ENCODE assay signal across 8 cellular contexts in genomic region chr17:1715803-1716075, GRCh38. TPM values are rescaled to one million over a fixed set of nuclear protein-coding genes. Genes with fewer than 3 reads are reported as not detected.
DNase-seq lines count a peak whose midpoint lies in the region; ATAC-seq and TF ChIP-seq lines count a peak whose summit lies in the region.

No MANE protein-coding gene starts in this region.

- peak overlapping the region; percentile 88 for H3K27ac Mint-ChIP-seq in T-helper 2 cell treated with Interferon-gamma antibody and Interleukin-4, amounts not matched to agents 5 μg/mL and 100 μg/mL, for 36 hours

- intact Hi-C loops in adrenal gland (cut with DNase I), result no loop called here
- intact Hi-C loops in left lung (cut with DNase I), result no loop called here
- intact Hi-C loops in testis (cut with DNase I; ENCODE audit: low total_unique reads), result no loop called here

- ATAC-seq in left lung (no peak), HG03432 (IDR thresholded peaks at IDR 0.05; ENCODE audit: unreplicated experiment) (no peak), GM19397 (IDR thresholded peaks at IDR 0.05; ENCODE audit: unreplicated experiment) (no peak), GM19351 (IDR thresholded peaks at IDR 0.05; ENCODE audit: unreplicated experiment) (no peak)

- H3K4me1 Mint-ChIP-seq in T-helper 2 cell treated with Interferon-gamma antibody and Interleukin-4, amounts not matched to agents 5 μg/mL and 100 μg/mL, for 36 hours (ENCODE audit: low read depth), result peaks cover 20% of the 10 kb centered on the region

- H3K9me3 ChIP-seq in adrenal gland (replicated peaks in 1 of 3) (no peaks in the 10 kb centered on the region), left lung (no peaks in the 10 kb centered on the region), testis (no peaks in the 10 kb centered on the region)

- WGBS in adrenal gland, 4 donors, result 0 to 1% methylated on average over 22 to 23 of the region's 23 CpGs; no CpG with 5 or more reads in 2 of the 4 donors
- 0% methylated on average over 8 of the region's 23 CpGs; no CpG with 5 or more reads in 1 of the 2 donors for WGBS in testis, 2 donors

- TF ChIP-seq POLR2A in adrenal gland (IDR thresholded peaks at IDR 0.05) (no peak), testis (IDR thresholded peaks at IDR 0.05) (no peak)

- no peaks in the 10 kb centered on the region for H3K9me3 Mint-ChIP-seq in T-helper 2 cell treated with Interferon-gamma antibody and Interleukin-4, amounts not matched to agents 5 μg/mL and 100 μg/mL, for 36 hours

- peaks cover 13% of the 10 kb centered on the region for H3K36me3 Mint-ChIP-seq in T-helper 2 cell treated with Interferon-gamma antibody and Interleukin-4, amounts not matched to agents 5 μg/mL and 100 μg/mL, for 36 hours (ENCODE audit: low read depth)

- peak overlapping the region; percentile 98 for H3K4me3 Mint-ChIP-seq in T-helper 2 cell treated with Interferon-gamma antibody and Interleukin-4, amounts not matched to agents 5 μg/mL and 100 μg/mL, for 36 hours

- no peak for TF ChIP-seq CTCF in adrenal gland (IDR thresholded peaks at IDR 0.05)
- TF ChIP-seq CTCF in left lung (IDR thresholded peaks at IDR 0.05), result no peak
- TF ChIP-seq CTCF in testis (IDR thresholded peaks at IDR 0.05), result no peak

- H3K27ac ChIP-seq in adrenal gland (peak overlapping the region; percentile 94 to 100 (median 100)), left lung (peak overlapping the region; percentile 96), testis (peak overlapping the region; percentile 97 to 99)

- DNase-seq in T-helper 2 cell treated with Interferon-gamma antibody and Interleukin-4, amounts not matched to agents 5 μg/mL and 100 μg/mL, for 36 hours (ENCODE audit: low spot score), result no peak
- no peak for DNase-seq in T-helper 2 cell
- no peak for DNase-seq in adrenal gland
- DNase-seq in left lung, result no peak
- no peak for DNase-seq in testis

- H3K27me3 ChIP-seq in adrenal gland, result no peaks in the 10 kb centered on the region
- peaks cover 0 to under 1% of the 10 kb centered on the region in 2 donors for H3K27me3 ChIP-seq in left lung
- no peaks in the 10 kb centered on the region for H3K27me3 ChIP-seq in testis

- peaks cover 23 to 48% of the 10 kb centered on the region in 2 donors for H3K4me1 ChIP-seq in adrenal gland (replicated peaks in 1 of 2)
- H3K4me1 ChIP-seq in left lung, result peaks cover 41 to 69% of the 10 kb centered on the region in 2 donors
- H3K4me1 ChIP-seq in testis, result peaks cover 42% of the 10 kb centered on the region

- H3K4me3 ChIP-seq in adrenal gland, result peak overlapping the region; percentile 86 to 100 (median 95)
- peak overlapping the region; percentile 95 to 97 for H3K4me3 ChIP-seq in left lung
- peak overlapping the region; percentile 99 to 100 for H3K4me3 ChIP-seq in testis

- H3K27me3 Mint-ChIP-seq in T-helper 2 cell treated with Interferon-gamma antibody and Interleukin-4, amounts not matched to agents 5 μg/mL and 100 μg/mL, for 36 hours (ENCODE audit: low read depth), result peaks cover 24% of the 10 kb centered on the region

- H3K36me3 ChIP-seq in adrenal gland (replicated peaks in 1 of 2) (peaks cover 0 to 27% of the 10 kb centered on the region in 2 donors), left lung (peaks cover 0 to 36% of the 10 kb centered on the region in 2 donors), testis (ENCODE audit: low read depth, missing control alignments) (no peaks in the 10 kb centered on the region)

RNA-seq across cellular contexts. Expression of gene TLCD2, which starts 5.6 kb away (rescaled TPM):
- total RNA-seq in adrenal gland (10 to 100 TPM in 5 of 8 donors, 1 to 10 TPM in 3; 6.8 to 48.7 (median 11.4) TPM), left lung (10 to 100 TPM in 1 of 2 donors, 1 to 10 TPM in 1; 7.3 to 14.4 TPM), testis (1 to 10 TPM; 1.2 to 2.0 TPM)
- polyA plus RNA-seq in adrenal gland (10 to 100 TPM in 1 of 3 donors, 1 to 10 TPM in 2; 4.3 to 58.8 (median 7.2) TPM), testis (ENCODE audit: insufficient read depth, low read depth, low replicate concordance) (1.1 TPM)

RNA-seq across cellular contexts. Expression of gene WDR81, which starts 8.8 kb away (rescaled TPM):
- total RNA-seq in adrenal gland, result 10 to 100 TPM; 28.0 to 88.8 (median 44.6) TPM
- polyA plus RNA-seq in adrenal gland, result 10 to 100 TPM in 2 of 3 donors, 1 to 10 TPM in 1; 4.9 to 52.3 (median 20.2) TPM
- 10 to 100 TPM; 31.8 to 44.2 TPM for total RNA-seq in left lung
- 10 to 100 TPM; 58.4 to 71.4 TPM for total RNA-seq in testis
- 16.9 TPM for polyA plus RNA-seq in testis (ENCODE audit: insufficient read depth, low read depth, low replicate concordance)

RNA-seq across cellular contexts. Expression of gene SERPINF2, which starts 26.9 kb away (rescaled TPM):
- total RNA-seq in adrenal gland, result 1 to 10 TPM; 1.3 to 3.7 (median 2.4) TPM
- 1 to 10 TPM in 2 of 3 donors, under 1 TPM in 1; 0.59 to 6.4 (median 5.2) TPM for polyA plus RNA-seq in adrenal gland
- 10 to 100 TPM in 1 of 2 donors, 1 to 10 TPM in 1; 4.2 to 32.6 TPM for total RNA-seq in left lung
- 10 to 100 TPM; 31.7 to 41.9 TPM for total RNA-seq in testis
- 15.3 TPM for polyA plus RNA-seq in testis (ENCODE audit: insufficient read depth, low read depth, low replicate concordance)

RNA-seq across cellular contexts. Expression of gene PRPF8, which starts 31.1 kb away (rescaled TPM):
- total RNA-seq in adrenal gland, result 100 to 1,000 TPM; 179 to 748 (median 254) TPM
- 100 to 1,000 TPM; 107 to 439 (median 155) TPM for polyA plus RNA-seq in adrenal gland
- 100 to 1,000 TPM; 230 to 268 TPM for total RNA-seq in left lung
- 100 to 1,000 TPM; 307 to 325 TPM for total RNA-seq in testis
- 315 TPM for polyA plus RNA-seq in testis (ENCODE audit: insufficient read depth, low read depth, low replicate concordance)

RNA-seq across cellular contexts. Expression of gene SERPINF1, which starts 46.1 kb away (rescaled TPM):
- total RNA-seq in adrenal gland (100 to 1,000 TPM in 5 of 8 donors, 10 to 100 TPM in 3; 72.8 to 290 (median 120) TPM), left lung (100 to 1,000 TPM; 218 to 224 TPM), testis (1,000 to 10,000 TPM; 1,211 to 2,317 TPM)
- polyA plus RNA-seq in adrenal gland (100 to 1,000 TPM in 2 of 3 donors, 10 to 100 TPM in 1; 70.4 to 310 (median 121) TPM), testis (ENCODE audit: insufficient read depth, low read depth, low replicate concordance) (828 TPM)
